Comparison of ENCODE assay signal across 9 cellular contexts in genomic region chr11:128518493-128519207, GRCh38.
DNase-seq lines count a peak whose midpoint lies in the region; ATAC-seq and TF ChIP-seq lines count a peak whose summit lies in the region.
"Had no signal": no experiment of that assay in that cellular context is flagged by ENCODE, and none has a peak within 500 bp of the region (broad histone marks: within the 10 kb centered on the region; RNA-seq: fewer than 3 reads in every experiment).

No MANE protein-coding gene starts in this region.

- H3K9me2 ChIP-seq in Karpas-422 (replicated peaks; ENCODE audit: insufficient read depth, low read length), result no peaks in the 10 kb centered on the region

- peak overlapping the region; percentile 98 for H3K27ac Mint-ChIP-seq in CD8-positive, alpha-beta T cell
- H3K27ac Mint-ChIP-seq in osteocyte (ENCODE audit: unreplicated experiment), result peak overlapping the region; percentile 85

- no peak for DNase-seq in CD8-positive, alpha-beta T cell
- DNase-seq in Karpas-422, result peak; percentile 41
- DNase-seq in choroid plexus epithelial cell (ENCODE audit: low read depth), result peak; percentile 54
- DNase-seq in osteocyte (ENCODE audit: extremely low spot score, unreplicated experiment), result no peak
- no peak for DNase-seq in NCI-H524 treated with DMSO at 0.1 percent for 48 hours (lab: John Stamatoyannopoulos, UW)
- no peak for DNase-seq in GM20000 (ENCODE audit: low spot score)
- no peak for DNase-seq in germinal center (ENCODE audit: low spot score)
- DNase-seq: NCI-H2171 had no signal

- intact Hi-C loops in CD8-positive, alpha-beta T cell (cut with DNase I, micrococcal nuclease), result loop anchor here (2.0 to 10.0 kb wide), 7 partner anchors 34 to 346 kb away; no protein-coding TSS in a partner anchor

- peak overlapping the region; percentile 91 for H3K27ac ChIP-seq in CD8-positive, alpha-beta T cell (ENCODE audit: low read depth, low read length)
- peak overlapping the region; percentile 96 for H3K27ac ChIP-seq in Karpas-422 (ENCODE audit: low read length)

- POLR2A ChIA-PET in CD8-positive, alpha-beta T cell (lab: Charles Lee), result interaction anchor here (0.6 to 14.6 kb wide), 20 partner anchors 13 to 236 kb away, joined by 3 to 274 read pairs (median 9); no protein-coding TSS in a partner anchor

- peak overlapping the region; percentile 78 for H3K4me2 ChIP-seq in Karpas-422 (ENCODE audit: low read depth, low read length, poor library complexity, severe bottlenecking)

- peaks cover 21% of the 10 kb centered on the region for H3K4me1 ChIP-seq in CD8-positive, alpha-beta T cell (ENCODE audit: insufficient read depth, low read length)
- H3K4me1 ChIP-seq in Karpas-422 (ENCODE audit: low read length), result peaks cover 75% of the 10 kb centered on the region

- H3K79me2 ChIP-seq in Karpas-422 (ENCODE audit: low read length), result peaks cover 84% of the 10 kb centered on the region

- H4K20me1 ChIP-seq in Karpas-422 (ENCODE audit: insufficient read depth, low read depth, low read length), result peaks cover 43% of the 10 kb centered on the region

- no peaks in the 10 kb centered on the region for H3K27me3 Mint-ChIP-seq in CD8-positive, alpha-beta T cell (ENCODE audit: low read depth)
- H3K27me3 Mint-ChIP-seq in osteocyte (ENCODE audit: unreplicated experiment), result no peaks in the 10 kb centered on the region

- H3K9me3 Mint-ChIP-seq in CD8-positive, alpha-beta T cell, result no peaks in the 10 kb centered on the region
- no peaks in the 10 kb centered on the region for H3K9me3 Mint-ChIP-seq in osteocyte (ENCODE audit: unreplicated experiment)

- H3K9me3 ChIP-seq in CD8-positive, alpha-beta T cell (ENCODE audit: low read length), result no peaks in the 10 kb centered on the region
- no peaks in the 10 kb centered on the region for H3K9me3 ChIP-seq in Karpas-422 (ENCODE audit: low read length)

- peaks cover 46% of the 10 kb centered on the region for H3K4me1 Mint-ChIP-seq in CD8-positive, alpha-beta T cell (ENCODE audit: low read depth)
- peaks cover 81% of the 10 kb centered on the region for H3K4me1 Mint-ChIP-seq in osteocyte (ENCODE audit: unreplicated experiment)

- H3K36me3 Mint-ChIP-seq in CD8-positive, alpha-beta T cell, result peaks cover 88% of the 10 kb centered on the region
- H3K36me3 Mint-ChIP-seq in osteocyte (ENCODE audit: unreplicated experiment), result peaks cover 1% of the 10 kb centered on the region

- H2AFZ ChIP-seq in Karpas-422 (ENCODE audit: low read length), result no peak overlapping the region

- CTCF ChIA-PET in CD8-positive, alpha-beta T cell (lab: Charles Lee), result interaction anchor here (0.8 to 13.2 kb wide), 22 partner anchors 14 to 346 kb away, joined by 3 to 173 read pairs (median 4); no protein-coding TSS in a partner anchor

- peak overlapping the region; percentile 96 for H3K9ac ChIP-seq in Karpas-422 (ENCODE audit: low read length)

- H3K36me3 ChIP-seq in CD8-positive, alpha-beta T cell (ENCODE audit: insufficient read depth, low read length), result peaks cover 8% of the 10 kb centered on the region
- H3K36me3 ChIP-seq in Karpas-422 (ENCODE audit: insufficient read depth, low read length), result peaks cover 36% of the 10 kb centered on the region

- H3K4me3 ChIP-seq in CD8-positive, alpha-beta T cell (ENCODE audit: low read depth, low read length), result peak overlapping the region; percentile 94
- H3K4me3 ChIP-seq in Karpas-422 (ENCODE audit: low read length) (peak overlapping the region; percentile 93), choroid plexus epithelial cell (ENCODE audit: low read depth, low read length) (peak overlapping the region; percentile 82)

- no peak for ATAC-seq in CD8-positive, alpha-beta T cell
- ATAC-seq in GM21515 (IDR thresholded peaks at IDR 0.05; ENCODE audit: unreplicated experiment), result no peak

- TF ChIP-seq CTCF in CD8-positive, alpha-beta T cell (IDR thresholded peaks at IDR 0.05), result no peak
- TF ChIP-seq CTCF in choroid plexus epithelial cell (conservative IDR thresholded peaks at IDR 0.05; ENCODE audit: low read depth, low read length) (no peak), osteocyte (IDR thresholded peaks at IDR 0.05) (no peak), GM20000 (IDR thresholded peaks at IDR 0.05; ENCODE audit: extremely low read depth, missing control alignments) (no peak)

- H3K27me3 ChIP-seq in CD8-positive, alpha-beta T cell (ENCODE audit: insufficient read depth, low read length), result no peaks in the 10 kb centered on the region
- no peaks in the 10 kb centered on the region for H3K27me3 ChIP-seq in Karpas-422 (ENCODE audit: low read length)

- peak overlapping the region; percentile 98 for H3K4me3 Mint-ChIP-seq in CD8-positive, alpha-beta T cell
- H3K4me3 Mint-ChIP-seq in osteocyte (ENCODE audit: unreplicated experiment), result peak overlapping the region; percentile 89

Comparison
In these comparisons a context has a peak if more than half of its experiments do, and no peak if none do; other contexts are left out.
1. DNase-seq: peak in Karpas-422 (single experiment) and choroid plexus epithelial cell (single experiment); none in CD8-positive, alpha-beta T cell (0 of 7), osteocyte (single experiment), NCI-H524 treated with DMSO at 0.1 percent for 48 hours (single experiment), GM20000 (single experiment) and germinal center (single experiment).
2. Peak in every context shown above with its lines, with median percentiles within 50 percentile points of each other: H3K4me3 ChIP-seq.